Comparison of ENCODE assay signal across 8 cellular contexts in genomic region chr11:68297812-68298658, GRCh38. TPM values are rescaled to one million over a fixed set of nuclear protein-coding genes. Genes with fewer than 3 reads are reported as not detected.
DNase-seq lines count a peak whose midpoint lies in the region; ATAC-seq and TF ChIP-seq lines count a peak whose summit lies in the region.

No MANE protein-coding gene starts in this region.

- H3K4me3 Mint-ChIP-seq in activated naive CD4-positive, alpha-beta T cell treated with anti-CD3 and anti-CD28 coated beads for 36 hours, result no peak overlapping the region

- intact Hi-C loops in activated naive CD4-positive, alpha-beta T cell treated with anti-CD3 and anti-CD28 coated beads for 36 hours (cut with micrococcal nuclease), result loop anchor here (1.0 to 5.0 kb wide), 5 partner anchors 27 to 289 kb away; partner anchors contain the start of gene C11orf24
- intact Hi-C loops in Right ventricle myocardium inferior (cut with DNase I) (loop anchor here (1.0 to 2.0 kb wide), 3 partner anchors 25 to 149 kb away; no protein-coding TSS in a partner anchor), posterior cingulate gyrus (cut with DNase I) (loop anchor here (1.0 to 5.0 kb wide), 2 partner anchors 41 to 81 kb away; no protein-coding TSS in a partner anchor)

- no peaks in the 10 kb centered on the region for H3K9me3 Mint-ChIP-seq in activated naive CD4-positive, alpha-beta T cell treated with anti-CD3 and anti-CD28 coated beads for 36 hours

- peak; percentile 91 for TF ChIP-seq RAD21 in Ishikawa (IDR thresholded peaks at IDR 0.05; ENCODE audit: low read depth)

- no peak overlapping the region for H3K27ac Mint-ChIP-seq in activated naive CD4-positive, alpha-beta T cell treated with anti-CD3 and anti-CD28 coated beads for 36 hours

- H3K36me3 Mint-ChIP-seq in activated naive CD4-positive, alpha-beta T cell treated with anti-CD3 and anti-CD28 coated beads for 36 hours (ENCODE audit: low read depth), result no peaks in the 10 kb centered on the region

- no peaks in the 10 kb centered on the region for H3K4me1 Mint-ChIP-seq in activated naive CD4-positive, alpha-beta T cell treated with anti-CD3 and anti-CD28 coated beads for 36 hours (ENCODE audit: low read depth)

- ATAC-seq in SK-N-SH treated with all-trans-retinoic acid at 6 μM for 48 hours (peak; percentile 100), Right ventricle myocardium inferior (peak; percentile 96)

- DNase-seq in DMS79 treated with DMSO at 0.1 percent for 48 hours (lab: John Stamatoyannopoulos, UW), result peak; percentile 25
- no peak for DNase-seq in DMS79 (lab: John Stamatoyannopoulos, UW)
- peak; percentile 73 for DNase-seq in activated naive CD4-positive, alpha-beta T cell treated with anti-CD3 and anti-CD28 coated beads for 36 hours
- DNase-seq in Right ventricle myocardium inferior (ENCODE audit: missing footprints), result peak; percentile 89
- DNase-seq in posterior cingulate gyrus, result peak in 9 of 10 donors; percentile 43 to 96 (median 77)
- peak; percentile 84 for DNase-seq in ureter (ENCODE audit: low spot score)

- TF ChIP-seq EP300 in Ishikawa (IDR thresholded peaks at IDR 0.05; ENCODE audit: borderline replicate concordance), result no peak

- no peaks in the 10 kb centered on the region for H3K27me3 Mint-ChIP-seq in activated naive CD4-positive, alpha-beta T cell treated with anti-CD3 and anti-CD28 coated beads for 36 hours (ENCODE audit: low read depth)

- CTCF ChIA-PET in activated naive CD4-positive, alpha-beta T cell treated with anti-CD3 and anti-CD28 coated beads for 36 hours (lab: Charles Lee), result interaction anchor here (0.7 to 6.5 kb wide), 16 partner anchors 9 to 89 kb away, joined by 3 to 151 read pairs (median 6); partner anchors contain the start of gene C11orf24

TF ChIP-seq in Ishikawa, 13 proteins besides CTCF, POLR2A, EP300 and RAD21:
- no peak for TF ChIP-seq CEBPB (IDR thresholded peaks at IDR 0.05)
- TF ChIP-seq NFIC (IDR thresholded peaks at IDR 0.05), result no peak
- TF ChIP-seq TCF12 (IDR thresholded peaks at IDR 0.05; ENCODE audit: low read depth), result no peak
- TF ChIP-seq MAX (IDR thresholded peaks at IDR 0.05), result peak; percentile 35; the same call in 1 of the 2 replicates
- TF ChIP-seq CREB1 (IDR thresholded peaks at IDR 0.05; ENCODE audit: low read depth), result no peak
- TF ChIP-seq REST (IDR thresholded peaks at IDR 0.05; ENCODE audit: low read depth), result no peak
- TF ChIP-seq YY1 (IDR thresholded peaks at IDR 0.05; ENCODE audit: low read depth), result no peak
- TF ChIP-seq EGR1 (IDR thresholded peaks at IDR 0.05), result 0 out of 2 replicates have a peak, but pooled peaks have one; percentile 41
- no peak for TF ChIP-seq FOXM1 (IDR thresholded peaks at IDR 0.05; ENCODE audit: borderline replicate concordance, low read depth)
- peak; percentile 19; the same call in 1 of the 2 replicates for TF ChIP-seq ZBTB7A (IDR thresholded peaks at IDR 0.05; ENCODE audit: low read depth)
- no peak for TF ChIP-seq USF1 (IDR thresholded peaks at IDR 0.05)
- TF ChIP-seq TAF1 (IDR thresholded peaks at IDR 0.05; ENCODE audit: low read depth), result no peak
- no peak for TF ChIP-seq TEAD4 (IDR thresholded peaks at IDR 0.05)
TF ChIP-seq in Ishikawa: peak in this region for 3.

TF ChIP-seq in SK-N-SH treated with all-trans-retinoic acid at 6 μM for 48 hours, 23 proteins besides CTCF, POLR2A, EP300 and RAD21:
- no peak for TF ChIP-seq RARB (CRISPR knock-in tag; IDR thresholded peaks at IDR 0.05)
- no peak for TF ChIP-seq TOX (CRISPR knock-in tag; IDR thresholded peaks at IDR 0.05; ENCODE audit: borderline replicate concordance)
- no peak for TF ChIP-seq ZFP3 (CRISPR knock-in tag; IDR thresholded peaks at IDR 0.05)
- TF ChIP-seq TSHZ2 (CRISPR knock-in tag; IDR thresholded peaks at IDR 0.05), result no peak
- TF ChIP-seq CSDC2 (CRISPR knock-in tag; IDR thresholded peaks at IDR 0.05), result no peak
- no peak for TF ChIP-seq ZFP30 (CRISPR knock-in tag; IDR thresholded peaks at IDR 0.05)
- no peak for TF ChIP-seq ZNF70 (CRISPR knock-in tag; IDR thresholded peaks at IDR 0.05)
- no peak for TF ChIP-seq ISL1 (CRISPR knock-in tag; IDR thresholded peaks at IDR 0.05)
- TF ChIP-seq ZNF565 (CRISPR knock-in tag; conservative IDR thresholded peaks at IDR 0.05; ENCODE audit: low read depth), result no peak
- no peak for TF ChIP-seq TCF4 (CRISPR knock-in tag; IDR thresholded peaks at IDR 0.05; ENCODE audit: borderline replicate concordance)
- TF ChIP-seq ARNTL (CRISPR knock-in tag; IDR thresholded peaks at IDR 0.05; ENCODE audit: borderline replicate concordance, low read depth), result no peak
- no peak for TF ChIP-seq BACH2 (CRISPR knock-in tag; IDR thresholded peaks at IDR 0.05; ENCODE audit: borderline replicate concordance)
- TF ChIP-seq SNAI2 (CRISPR knock-in tag; IDR thresholded peaks at IDR 0.05), result no peak
- TF ChIP-seq CSRNP3 (CRISPR knock-in tag; IDR thresholded peaks at IDR 0.05), result no peak
- TF ChIP-seq GLIS3 (CRISPR knock-in tag; IDR thresholded peaks at IDR 0.05), result no peak
- no peak for TF ChIP-seq ZNF8 (CRISPR knock-in tag; IDR thresholded peaks at IDR 0.05)
- TF ChIP-seq ESRRG (CRISPR knock-in tag; IDR thresholded peaks at IDR 0.05), result no peak
- no peak for TF ChIP-seq OSR1 (CRISPR knock-in tag; IDR thresholded peaks at IDR 0.05)
- TF ChIP-seq PATZ1 (CRISPR knock-in tag; IDR thresholded peaks at IDR 0.05; ENCODE audit: borderline replicate concordance), result no peak

RNA-seq across cellular contexts. Expression of gene LRP5, which starts 14.4 kb away (rescaled TPM):
- 10 to 100 TPM; 14.3 to 17.1 TPM for total RNA-seq in activated naive CD4-positive, alpha-beta T cell treated with anti-CD3 and anti-CD28 coated beads for 36 hours
- total RNA-seq in Right ventricle myocardium inferior, result 61.6 TPM
- 82.4 TPM for total RNA-seq in ureter

RNA-seq across cellular contexts. Expression of gene C11orf24, which starts 26.3 kb away (rescaled TPM):
- 10 to 100 TPM; 28.5 to 29.5 TPM for total RNA-seq in activated naive CD4-positive, alpha-beta T cell treated with anti-CD3 and anti-CD28 coated beads for 36 hours
- total RNA-seq in Right ventricle myocardium inferior, result 29.4 TPM
- 37.1 TPM for total RNA-seq in ureter
